Comparison of ENCODE assay signal across 8 cellular contexts in genomic region chr17:48037036-48037881, GRCh38. TPM values are rescaled to one million over a fixed set of nuclear protein-coding genes. Genes with fewer than 3 reads are reported as not detected.
DNase-seq lines count a peak whose midpoint lies in the region; ATAC-seq lines count a peak whose summit lies in the region.

COPZ2 (minus strand) TSS chr17:48037797; CDS start chr17:48037777, 20 bp downstream.

- peak within 1 kb of the TSS; percentile 62 for H3K27ac Mint-ChIP-seq in memory B cell

- no peaks in the 10 kb centered on the region for H3K36me3 Mint-ChIP-seq in memory B cell

- H3K4me1 Mint-ChIP-seq in memory B cell, result peaks cover 8% of the 10 kb centered on the region

- peak within 1 kb of the TSS; percentile 94 for H3K4me3 Mint-ChIP-seq in memory B cell

- peaks cover 6% of the 10 kb centered on the region for H3K27me3 Mint-ChIP-seq in memory B cell

- no peaks in the 10 kb centered on the region for H3K9me3 Mint-ChIP-seq in memory B cell

- DNase-seq in COLO668 (lab: John Stamatoyannopoulos, UW; ENCODE audit: unreplicated experiment), result peak; percentile 36
- peak; percentile 59 for DNase-seq in HT-29 (ENCODE audit: low spot score)
- DNase-seq in activated CD4-positive, alpha-beta T cell treated with anti-CD3 and anti-CD28 coated beads, Interleukin-2, amount 50 U/mL, for 1 hour, result peak; percentile 64
- peak; percentile 55 for DNase-seq in effector CD4-positive, alpha-beta T cell
- DNase-seq in memory B cell (ENCODE audit: low spot score in 2 of 2), result peak; percentile 63 to 64
- DNase-seq in stimulated activated naive CD4-positive, alpha-beta T cell (lab: John Stamatoyannopoulos, UW), result peak; percentile 42 to 66 (median 50)
- DNase-seq in NCI-H2081 treated with DMSO at 0.1 percent for 48 hours (lab: John Stamatoyannopoulos, UW), result no peak
- no peak for DNase-seq in NCI-H510A treated with DMSO at 0.1 percent for 48 hours (lab: John Stamatoyannopoulos, UW)

- ATAC-seq in memory B cell (ENCODE audit: low read depth), result peak; percentile 98

RNA-seq across cellular contexts. Expression of gene COPZ2, which starts in this region (rescaled TPM):
- total RNA-seq in HT-29 (2014; rRNA removed; shearing (Covaris generic)), result 0.89 and 4.2 TPM in 2 replicates

Comparison
In these comparisons a context has a peak if more than half of its experiments do, and no peak if none do; other contexts are left out.
1. DNase-seq: peak in COLO668 (single experiment), HT-29 (single experiment), activated CD4-positive, alpha-beta T cell treated with anti-CD3 and anti-CD28 coated beads, Interleukin-2, amount 50 U/mL, for 1 hour (single experiment), effector CD4-positive, alpha-beta T cell (single experiment), memory B cell (2 of 2) and stimulated activated naive CD4-positive, alpha-beta T cell (6 of 6); none in NCI-H2081 treated with DMSO at 0.1 percent for 48 hours (single experiment) and NCI-H510A treated with DMSO at 0.1 percent for 48 hours (single experiment).